Comparison of ENCODE assay signal across 20 cellular contexts in genomic region chr17:34823023-34823422, GRCh38.
"Had no signal": no experiment of that assay in that cellular context is flagged by ENCODE, and none has a peak within 500 bp of the region (broad histone marks: within the 10 kb centered on the region; RNA-seq: fewer than 3 reads in every experiment).

No MANE protein-coding gene starts in this region.

- ATAC-seq: HepG2 had no signal

- H3K36me3 ChIP-seq: MG63, SJSA1 had no signal

- H3K27me3 ChIP-seq: MG63 had no signal

- H3K9me3 ChIP-seq: MG63, SJSA1 had no signal

- H3K4me1 ChIP-seq: SJSA1 had no signal

- H3K4me3 ChIP-seq: MG63, SJSA1, SK-N-MC had no signal

- DNase-seq: IMR-90, Karpas-422, KG1, MG63, NCI-H1092 treated with DMSO at 0.1 percent for 48 hours, NCI-H187, NCI-H2029, NCI-H2081 treated with DMSO at 0.1 percent for 48 hours, NCI-H2171, NCI-H226, NCI-H446, NCI-H510A, NCI-H524 treated with DMSO at 0.1 percent for 48 hours, NCI-H774, Right ventricle myocardium superior, RPMI8226, SIG-M5 had no signal

- H3K27ac ChIP-seq: SJSA1, SK-N-MC had no signal
